Comparison of ENCODE assay signal across 33 cellular contexts in the genomic region with DNA sequence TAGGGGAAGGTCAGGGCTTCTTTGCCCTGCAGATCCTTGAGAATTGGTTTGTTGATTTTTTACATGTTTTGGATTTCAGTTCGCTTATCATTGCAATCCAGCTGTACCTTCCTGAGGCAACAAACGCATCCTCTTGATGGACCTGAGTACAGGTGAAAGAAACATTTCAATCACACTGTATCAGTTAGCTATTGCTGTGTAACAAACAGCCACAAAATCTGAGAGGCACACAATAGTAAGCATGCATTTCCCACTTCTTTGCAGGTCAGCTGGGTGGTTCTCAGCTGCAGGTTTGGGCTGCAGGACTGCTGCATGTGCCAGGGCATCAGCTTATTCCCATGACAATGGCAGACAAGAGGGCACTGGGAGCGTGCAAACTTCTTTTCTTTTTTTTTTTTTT.
DNase-seq lines count a peak whose midpoint lies in the region; ATAC-seq, FAIRE-seq and TF ChIP-seq lines count a peak whose summit lies in the region.
"Had no signal": no experiment of that assay in that cellular context is flagged by ENCODE, and none has a peak within 500 bp of the region (broad histone marks: within the 10 kb centered on the region; RNA-seq: fewer than 3 reads in every experiment).

No MANE protein-coding gene starts in this region.

- no peak overlapping the region for H3K9ac ChIP-seq in K562 (ENCODE audit: insufficient read depth in 1 of 2, low read depth in 2 of 2, low read length in 2 of 2)
- H3K9ac ChIP-seq: BLaER1; BLaER1 treated with 17β-estradiol and CSF1 and Interleukin-3, amounts not matched to agents 10 nM and 100 nM had no signal

- TF ChIP-seq RAD21 in K562 (CRISPR knock-in tag; conservative IDR thresholded peaks at IDR 0.05 in 1 of 2, IDR thresholded peaks at IDR 0.05 in 1 of 2): no peak

- H3K9me3 ChIP-seq in HEK293 (ENCODE audit: control insufficient read depth, insufficient read depth, low read depth, low read length) (no peaks in the 10 kb centered on the region), K562 (replicated peaks; ENCODE audit: control insufficient read depth, insufficient read depth, low read depth, low read length) (peaks cover 6% of the 10 kb centered on the region; the same call in 1 of the 2 replicates), HAP-1 (no peaks in the 10 kb centered on the region)
- H3K9me3 ChIP-seq: A549, BE2C, BLaER1, Caco-2 had no signal

- POLR2A ChIA-PET in HEK293 (lab: Yijun Ruan, JAX) (no interaction called here), K562 (lab: Yijun Ruan, JAX) (interaction anchor here (1.5 kb wide), 1 partner anchor 19 kb away, joined by 3 read pairs; no protein-coding TSS in a partner anchor)

- TF ChIP-seq CTCF in HEK293 (tag by site-specific recombination; IDR thresholded peaks at IDR 0.05): no peak
- TF ChIP-seq CTCF in K562 (IDR thresholded peaks at IDR 0.05 in 2 of 3, conservative IDR thresholded peaks at IDR 0.05 in 1 of 3; ENCODE audit: insufficient read depth in 2 of 3, low read depth in 1 of 3, low read length in 3 of 3): no peak
- no peak for TF ChIP-seq CTCF in GM20000 (IDR thresholded peaks at IDR 0.05; ENCODE audit: extremely low read depth, missing control alignments)

- H3K9me1 ChIP-seq in K562 (ENCODE audit: control insufficient read depth, insufficient read depth, low read length): no peaks in the 10 kb centered on the region

- H3K4me2 ChIP-seq in K562 (ENCODE audit: insufficient read depth, low read length): no peak overlapping the region
- H3K4me2 ChIP-seq: A549; BLaER1; BLaER1 treated with 17β-estradiol and CSF1 and Interleukin-3, amounts not matched to agents 10 nM and 100 nM had no signal

- no peak overlapping the region for H3K4me3 ChIP-seq in HEK293 (ENCODE audit: low read depth, low read length)
- H3K4me3 ChIP-seq in K562: no peak overlapping the region
- H3K4me3 ChIP-seq in HAP-1: no peak overlapping the region
- H3K4me3 ChIP-seq: A549; BLaER1; BLaER1 treated with 17β-estradiol and CSF1 and Interleukin-3, amounts not matched to agents 10 nM and 100 nM had no signal

- intact Hi-C loops in K562 (cut with micrococcal nuclease): no loop called here

- WGBS in K562 (ENCODE audit: insufficient coverage, low coverage, missing lambda C conversion rate): 11% methylated on average over 3 of the region's 3 CpGs

- no peak for TF ChIP-seq POLR2A in K562 (conservative IDR thresholded peaks at IDR 0.05)

- in situ Hi-C loops in K562 (cut with MboI): no loop called here
- in situ Hi-C loops in HAP-1 (cut with MboI; ENCODE audit: low sequenced_read_pairs): no loop called here

- no peaks in the 10 kb centered on the region for H3K79me2 ChIP-seq in K562 (ENCODE audit: control insufficient read depth, insufficient read depth, low read length)

- no peaks in the 10 kb centered on the region for H4K20me1 ChIP-seq in K562 (replicated peaks; ENCODE audit: control insufficient read depth, insufficient read depth, low read length)
- H4K20me1 ChIP-seq: BLaER1; BLaER1 treated with 17β-estradiol and CSF1 and Interleukin-3, amounts not matched to agents 10 nM and 100 nM had no signal

- no peak for TF ChIP-seq EP300 in K562 (IDR thresholded peaks at IDR 0.05; ENCODE audit: low read length)

- no peak overlapping the region for H3K27ac ChIP-seq in HEK293 (ENCODE audit: extremely low read depth, low read depth, low read length)
- no peak overlapping the region for H3K27ac ChIP-seq in K562 (ENCODE audit: extremely low read depth, low read depth, low read length)
- H3K27ac ChIP-seq: 22Rv1; A549; BLaER1; BLaER1 treated with 17β-estradiol and CSF1 and Interleukin-3, amounts not matched to agents 10 nM and 100 nM; C4-2B had no signal

- H3K4me1 ChIP-seq in HEK293 (ENCODE audit: control insufficient read depth, insufficient read depth, low read length) (no peaks in the 10 kb centered on the region), K562 (replicated peaks in 1 of 2; ENCODE audit: control insufficient read depth in 2 of 2, insufficient read depth in 2 of 2, low read length in 2 of 2) (peaks cover 10 to 13% of the 10 kb centered on the region in 2 experiments; a peak in 3 of 5 replicates), HAP-1 (no peaks in the 10 kb centered on the region; the same call in 1 of the 2 replicates)
- H3K4me1 ChIP-seq: A549, BE2C, BLaER1, Caco-2 had no signal

- no TSS peak for BruUV-seq in K562 (replicated peaks; lab: Mats Ljungman, UMichigan)

- no peak overlapping the region for H2AFZ ChIP-seq in K562 (ENCODE audit: low read depth, low read length)

- CTCF ChIA-PET in HEK293 (lab: Yijun Ruan, JAX): no interaction called here
- CTCF ChIA-PET in K562 (lab: Yijun Ruan, JAX; ENCODE audit: low intra/inter-chr PET ratio): no interaction called here

- H3K27me3 ChIP-seq in K562 (ENCODE audit: control insufficient read depth in 2 of 2, insufficient read depth in 2 of 2, low read length in 2 of 2) (peaks cover 4 to 24% of the 10 kb centered on the region in 2 experiments; a peak in 4 of 5 replicates), HAP-1 (ENCODE audit: low read depth) (no peaks in the 10 kb centered on the region)
- H3K27me3 ChIP-seq: BE2C; BLaER1; BLaER1 treated with 17β-estradiol and CSF1 and Interleukin-3, amounts not matched to agents 10 nM and 100 nM had no signal

- no peak for ATAC-seq in K562
- ATAC-seq: A549; CD8-positive, alpha-beta T cell had no signal

- no peak for DNase-seq in K562 (ENCODE audit: extremely low read depth in 1 of 4, low spot score in 3 of 4)
- DNase-seq in islet precursor cell: peak; percentile 1
- DNase-seq in GM20000 (ENCODE audit: low spot score): no peak
- no peak for DNase-seq in SHP77 (lab: John Stamatoyannopoulos, UW)
- DNase-seq in HAP-1 (ENCODE audit: low spot score in 2 of 2): no peak
- DNase-seq: 8988T; ACHN; AML-193; BE2C; C1 segment of cervical spinal cord; Caco-2; Calu3; CD4-positive, alpha-beta memory T cell; CD4-positive, alpha-beta T cell; CD4-positive, CD25-positive, alpha-beta regulatory T cell; CD8-positive, alpha-beta memory T cell; CD8-positive, alpha-beta T cell; COR-L47; DMS 273 treated with DMSO at 0.1 percent for 48 hours; DMS153; DMS53; DMS79; DMS79 treated with DMSO at 0.1 percent for 48 hours; DND-41; EL had no signal

- FAIRE-seq in K562 (lab: Jason Lieb, UNC): no peak
- FAIRE-seq: A204.1, A549, D721Med had no signal

- H3K36me3 ChIP-seq in HEK293 (ENCODE audit: control insufficient read depth in 2 of 2, insufficient read depth in 1 of 2, low read length in 2 of 2) (no peaks in the 10 kb centered on the region), K562 (ENCODE audit: control insufficient read depth, insufficient read depth, low read length) (no peaks in the 10 kb centered on the region), HAP-1 (replicated peaks) (no peaks in the 10 kb centered on the region)
- H3K36me3 ChIP-seq: BE2C; BLaER1; BLaER1 treated with 17β-estradiol and CSF1 and Interleukin-3, amounts not matched to agents 10 nM and 100 nM had no signal

TF ChIP-seq in HEK293, 187 proteins besides CTCF, POLR2A, EP300 and RAD21 (continues in another document):
- TF ChIP-seq HOXC10 (CRISPR knock-in tag; IDR thresholded peaks at IDR 0.05) (no peak), GLIS2 (tag by site-specific recombination; IDR thresholded peaks at IDR 0.05) (no peak), ZXDB (tag by site-specific recombination; IDR thresholded peaks at IDR 0.05) (no peak), ZNF354C (tag by site-specific recombination; IDR thresholded peaks at IDR 0.05; ENCODE audit: borderline replicate concordance, low read depth) (no peak), RBAK (tag by site-specific recombination; IDR thresholded peaks at IDR 0.05) (0 out of 2 replicates have a peak, but pooled peaks have one; percentile 42)

TF ChIP-seq in K562, 482 proteins besides CTCF, POLR2A, EP300 and RAD21 (continues in another document):
- TF ChIP-seq, protein P1, sequence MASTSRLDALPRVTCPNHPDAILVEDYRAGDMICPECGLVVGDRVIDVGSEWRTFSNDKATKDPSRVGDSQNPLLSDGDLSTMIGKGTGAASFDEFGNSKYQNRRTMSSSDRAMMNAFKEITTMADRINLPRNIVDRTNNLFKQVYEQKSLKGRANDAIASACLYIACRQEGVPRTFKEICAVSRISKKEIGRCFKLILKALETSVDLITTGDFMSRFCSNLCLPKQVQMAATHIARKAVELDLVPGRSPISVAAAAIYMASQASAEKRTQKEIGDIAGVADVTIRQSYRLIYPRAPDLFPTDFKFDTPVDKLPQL (IDR thresholded peaks at IDR 0.05; ENCODE audit: extremely low read depth, insufficient read length): no peak
- no peak for TF ChIP-seq ZNF224 (CRISPR knock-in tag; IDR thresholded peaks at IDR 0.05)
- TF ChIP-seq ZNF830 (CRISPR knock-in tag; IDR thresholded peaks at IDR 0.05): no peak
- no peak for TF ChIP-seq PPARD (CRISPR knock-in tag; IDR thresholded peaks at IDR 0.05)
- TF ChIP-seq, protein P2, sequence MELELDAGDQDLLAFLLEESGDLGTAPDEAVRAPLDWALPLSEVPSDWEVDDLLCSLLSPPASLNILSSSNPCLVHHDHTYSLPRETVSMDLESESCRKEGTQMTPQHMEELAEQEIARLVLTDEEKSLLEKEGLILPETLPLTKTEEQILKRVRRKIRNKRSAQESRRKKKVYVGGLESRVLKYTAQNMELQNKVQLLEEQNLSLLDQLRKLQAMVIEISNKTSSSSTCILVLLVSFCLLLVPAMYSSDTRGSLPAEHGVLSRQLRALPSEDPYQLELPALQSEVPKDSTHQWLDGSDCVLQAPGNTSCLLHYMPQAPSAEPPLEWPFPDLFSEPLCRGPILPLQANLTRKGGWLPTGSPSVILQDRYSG (tag; conservative IDR thresholded peaks at IDR 0.05; ENCODE audit: low read depth): no peak
- no peak for TF ChIP-seq ZNF324 (CRISPR knock-in tag; IDR thresholded peaks at IDR 0.05)
- no peak for TF ChIP-seq POLR3G (IDR thresholded peaks at IDR 0.05; ENCODE audit: extremely low read depth, insufficient read length, insufficient replicate concordance)
- no peak for TF ChIP-seq HMG20B (CRISPR knock-in tag; IDR thresholded peaks at IDR 0.05)
- TF ChIP-seq MTF1 (CRISPR knock-in tag; IDR thresholded peaks at IDR 0.05; ENCODE audit: borderline replicate concordance): no peak
- no peak for TF ChIP-seq SAFB2 (IDR thresholded peaks at IDR 0.05; ENCODE audit: borderline replicate concordance, low read depth, low read length, severe bottlenecking)
- TF ChIP-seq ZFPM2 (CRISPR knock-in tag; IDR thresholded peaks at IDR 0.05): no peak
- TF ChIP-seq, protein P3, sequence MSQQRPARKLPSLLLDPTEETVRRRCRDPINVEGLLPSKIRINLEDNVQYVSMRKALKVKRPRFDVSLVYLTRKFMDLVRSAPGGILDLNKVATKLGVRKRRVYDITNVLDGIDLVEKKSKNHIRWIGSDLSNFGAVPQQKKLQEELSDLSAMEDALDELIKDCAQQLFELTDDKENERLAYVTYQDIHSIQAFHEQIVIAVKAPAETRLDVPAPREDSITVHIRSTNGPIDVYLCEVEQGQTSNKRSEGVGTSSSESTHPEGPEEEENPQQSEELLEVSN (IDR thresholded peaks at IDR 0.05; ENCODE audit: borderline replicate concordance in 1 of 2, extremely low read depth in 1 of 2, insufficient read depth in 1 of 2, insufficient read length in 1 of 2, low read depth in 1 of 2, low read length in 1 of 2, poor library complexity in 1 of 2, severe bottlenecking in 1 of 2): no peak
- TF ChIP-seq ZNF311 (CRISPR knock-in tag; IDR thresholded peaks at IDR 0.05): no peak
- TF ChIP-seq ZNF316 (IDR thresholded peaks at IDR 0.05): no peak
- TF ChIP-seq ZC3H8 (IDR thresholded peaks at IDR 0.05): no peak
